Comparison of ENCODE assay signal across 33 cellular contexts in the genomic region with DNA sequence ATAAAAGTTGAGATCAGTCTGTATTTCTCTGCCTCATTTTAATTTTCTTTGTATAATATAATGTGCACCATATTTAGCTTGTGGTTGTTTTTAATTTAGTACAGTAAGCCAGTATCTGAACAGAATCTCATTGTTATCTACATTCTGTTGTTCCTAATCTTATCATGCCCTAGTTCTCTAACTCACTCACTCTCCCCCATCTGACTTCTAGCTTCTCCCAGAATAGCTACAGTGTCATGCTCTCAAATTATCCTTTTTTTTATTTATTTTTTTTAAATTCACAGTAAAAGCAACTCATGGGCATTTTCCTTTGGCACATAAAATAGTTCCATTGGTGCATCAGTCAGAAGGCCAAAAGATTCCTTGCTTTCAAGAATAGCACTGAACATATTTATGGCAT.
"Had no signal": no experiment of that assay in that cellular context is flagged by ENCODE, and none has a peak within 500 bp of the region (broad histone marks: within the 10 kb centered on the region; RNA-seq: fewer than 3 reads in every experiment).

No MANE protein-coding gene starts in this region.

- DNase-seq: activated CD4-positive, alpha-beta memory T cell treated with anti-CD3 and anti-CD28 coated beads for 36 hours; activated CD4-positive, alpha-beta T cell treated with anti-CD3 and anti-CD28 coated beads for 36 hours; activated CD4-positive, alpha-beta T cell treated with anti-CD3 and anti-CD28 coated beads, Interleukin-2, amount 10 ng/mL, durations not matched to agents 24 days and 14 days; activated CD4-positive, CD25-positive, alpha-beta regulatory T cell; activated CD4-positive, CD25-positive, alpha-beta regulatory T cell treated with anti-CD3 and anti-CD28 coated beads, Interleukin-2, amount 50 U/mL, for 72 hours; activated CD8-positive, alpha-beta memory T cell treated with anti-CD3 and anti-CD28 coated beads, Interleukin-2, amount 10 ng/mL, durations not matched to agents 7 days and 5 days; activated CD8-positive, alpha-beta memory T cell treated with anti-CD3 and anti-CD28 coated beads, Interleukin-2, amount 50 U/mL, for 4 hours; activated CD8-positive, alpha-beta T cell treated with anti-CD3 and anti-CD28 coated beads, Interleukin-2, amount 10 ng/mL, durations not matched to agents 7 days and 5 days; activated effector memory CD4-positive, alpha-beta T cell treated with anti-CD3 and anti-CD28 coated beads, Interleukin-2, amount 50 U/mL, for 16 hours; activated naive CD4-positive, alpha-beta T cell treated with anti-CD3 and anti-CD28 coated beads for 36 hours; activated naive CD8-positive, alpha-beta T cell treated with anti-CD3 and anti-CD28 coated beads for 36 hours; activated naive CD8-positive, alpha-beta T cell treated with anti-CD3 and anti-CD28 coated beads, Interleukin-2, amount 50 U/mL, for 24 hours; activated T-cell treated with anti-CD3 and anti-CD28 coated beads, Interleukin-2, amount 50 U/mL, for 1 hour; activated T-cell treated with anti-CD3 and anti-CD28 coated beads, Interleukin-2, amount 50 U/mL, for 48 hours; adrenal gland; central memory CD4-positive, alpha-beta T cell; cortex of kidney; dermis blood vessel endothelial cell; effector CD4-positive, alpha-beta T cell; effector memory CD8-positive, alpha-beta T cell; esophagus squamous epithelium; foreskin fibroblast; gastrocnemius medialis; glutamatergic neuron; heart left ventricle; T-helper 2 cell had no signal

- H3K4me1 ChIP-seq: adrenal gland, ascending aorta, breast epithelium, esophagus squamous epithelium, gastrocnemius medialis had no signal

- H3K9me3 ChIP-seq: adrenal gland, ascending aorta, breast epithelium, esophagus squamous epithelium, gastrocnemius medialis had no signal

- H3K4me3 ChIP-seq: adrenal gland, ascending aorta, breast epithelium, cardiac muscle cell, esophagus squamous epithelium, gastrocnemius medialis, heart left ventricle had no signal

- FAIRE-seq: colon, endometrium, endothelial cell of umbilical vein had no signal

- H3K27ac ChIP-seq: adrenal gland, ascending aorta, breast epithelium, cardiac muscle cell, epithelial cell of prostate, esophagus squamous epithelium, gastrocnemius medialis, heart left ventricle had no signal

- H3K27me3 ChIP-seq: adrenal gland, ascending aorta, breast epithelium, cardiac muscle cell, esophagus squamous epithelium, gastrocnemius medialis, heart left ventricle had no signal

- H3K36me3 ChIP-seq: adrenal gland, ascending aorta, breast epithelium, cardiac muscle cell, esophagus squamous epithelium, gastrocnemius medialis, heart left ventricle had no signal
